Comparison of ENCODE assay signal across 8 cellular contexts in the genomic region with DNA sequence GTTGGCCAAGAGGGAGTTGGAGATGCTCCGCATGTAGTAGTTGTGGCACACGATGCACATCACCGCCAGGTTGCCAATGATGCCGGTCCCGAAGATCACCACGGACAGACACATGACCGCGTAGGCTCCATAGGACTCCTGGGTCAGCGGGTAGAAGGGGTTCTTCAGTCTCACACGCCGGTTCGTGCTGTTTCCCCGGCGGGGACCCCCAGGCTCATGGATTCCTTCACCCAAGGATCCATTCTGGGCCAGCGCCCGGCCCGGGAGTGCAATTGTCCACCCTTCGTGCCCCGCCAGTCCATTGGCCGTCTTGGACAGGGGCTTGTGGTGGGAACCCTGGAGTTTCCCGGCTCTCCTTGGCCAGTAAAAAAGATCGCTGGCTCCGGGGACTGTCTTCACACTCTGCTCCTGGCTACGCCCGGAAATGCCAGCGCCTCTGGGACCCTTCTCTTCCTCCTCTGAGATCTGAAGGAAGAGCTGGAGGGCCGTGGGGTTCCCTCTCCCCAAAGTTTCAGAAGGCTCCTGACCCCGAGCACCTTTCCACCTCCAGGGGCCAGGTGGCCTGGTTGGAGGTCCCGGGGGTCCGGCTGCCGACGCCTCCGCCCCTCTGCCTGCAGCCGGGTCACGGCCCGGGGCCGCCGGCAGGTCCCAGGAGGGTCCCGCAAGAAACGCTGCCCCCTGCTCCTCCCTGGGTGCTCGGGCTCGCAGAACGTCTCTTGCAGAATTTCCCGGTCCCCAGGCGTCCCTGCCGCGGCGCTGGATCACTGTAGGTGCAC. TPM values are rescaled to one million over a fixed set of nuclear protein-coding genes. Genes with fewer than 3 reads are reported as not detected.
A peak's percentile ranks its signal among the peaks of the same experiment; 100 is the strongest.
DNase-seq lines count a peak whose midpoint lies in the region; ATAC-seq and TF ChIP-seq lines count a peak whose summit lies in the region.

No MANE protein-coding gene starts in this region.

- H4K5ac ChIP-seq in mesendoderm (ENCODE audit: low read length): no peak overlapping the region

- CTCF ChIA-PET in activated naive CD4-positive, alpha-beta T cell treated with anti-CD3 and anti-CD28 coated beads for 36 hours (lab: Charles Lee): no interaction called here

- H3K36me3 Mint-ChIP-seq in activated naive CD4-positive, alpha-beta T cell treated with anti-CD3 and anti-CD28 coated beads for 36 hours (ENCODE audit: low read depth): no peaks in the 10 kb centered on the region
- H3K36me3 Mint-ChIP-seq in chondrocyte (ENCODE audit: low read depth): peaks cover 1% of the 10 kb centered on the region

- TF ChIP-seq CTCF in chondrocyte (IDR thresholded peaks at IDR 0.05) (no peak), upper lobe of left lung (IDR thresholded peaks at IDR 0.05) (no peak)

- peaks cover 15% of the 10 kb centered on the region for H3K4me1 Mint-ChIP-seq in activated naive CD4-positive, alpha-beta T cell treated with anti-CD3 and anti-CD28 coated beads for 36 hours (ENCODE audit: low read depth)
- H3K4me1 Mint-ChIP-seq in chondrocyte (ENCODE audit: low read depth): peaks cover 20% of the 10 kb centered on the region

- no peak for DNase-seq in activated naive CD4-positive, alpha-beta T cell treated with anti-CD3 and anti-CD28 coated beads for 36 hours
- no peak for DNase-seq in activated naive CD4-positive, alpha-beta T cell treated with Interleukin-2 at 50 U/mL for 16 hours
- DNase-seq in chondrocyte (ENCODE audit: low spot score) (no peak), mesendoderm (no peak), upper lobe of left lung (peak in 1 of 2 donors; percentile 82), DMS114 treated with DMSO at 0.1 percent for 48 hours (lab: John Stamatoyannopoulos, UW; ENCODE audit: unreplicated experiment) (no peak)
- DNase-seq in stimulated activated naive CD4-positive, alpha-beta T cell treated with Interleukin-2 at 50 U/mL for 16 hours (lab: John Stamatoyannopoulos, UW): no peak

- no peak overlapping the region for H2BK5ac ChIP-seq in mesendoderm (ENCODE audit: low read length)

- H3K27me3 ChIP-seq in mesendoderm (ENCODE audit: insufficient read depth, low read length, poor library complexity): no peaks in the 10 kb centered on the region
- peaks cover 0 to 16% (median 13%) of the 10 kb centered on the region in 4 donors for H3K27me3 ChIP-seq in upper lobe of left lung

- H2BK120ac ChIP-seq in mesendoderm (ENCODE audit: low read depth, low read length): no peak overlapping the region

- H3K79me2 ChIP-seq in mesendoderm (ENCODE audit: control insufficient read depth, insufficient read depth, low read length): peaks cover 24% of the 10 kb centered on the region

- peak overlapping the region; percentile 76 for H3K4me2 ChIP-seq in mesendoderm (ENCODE audit: low read length)

- H3K27me3 Mint-ChIP-seq in activated naive CD4-positive, alpha-beta T cell treated with anti-CD3 and anti-CD28 coated beads for 36 hours (ENCODE audit: low read depth): peaks cover 58% of the 10 kb centered on the region
- peaks cover 2% of the 10 kb centered on the region for H3K27me3 Mint-ChIP-seq in chondrocyte (ENCODE audit: low read depth)

- TF ChIP-seq EP300 in upper lobe of left lung (IDR thresholded peaks at IDR 0.05): no peak

- no peak overlapping the region for H3K27ac Mint-ChIP-seq in activated naive CD4-positive, alpha-beta T cell treated with anti-CD3 and anti-CD28 coated beads for 36 hours
- no peak overlapping the region for H3K27ac Mint-ChIP-seq in chondrocyte (ENCODE audit: unreplicated experiment)

- H3K23ac ChIP-seq in mesendoderm (ENCODE audit: low read length): peak overlapping the region; percentile 7

- peak overlapping the region; percentile 94 for H3K56ac ChIP-seq in mesendoderm (ENCODE audit: low read length)

- H4K8ac ChIP-seq in mesendoderm (ENCODE audit: low read depth, low read length): no peak overlapping the region

- H3K36me3 ChIP-seq in mesendoderm (ENCODE audit: control insufficient read depth, insufficient read depth, low read length) (no peaks in the 10 kb centered on the region), upper lobe of left lung (no peaks in the 10 kb centered on the region)

- H3K79me1 ChIP-seq in mesendoderm (ENCODE audit: low read length): peaks cover 9% of the 10 kb centered on the region

- H3K4me3 ChIP-seq in mesendoderm (ENCODE audit: low read length) (peak overlapping the region; percentile 85), upper lobe of left lung (peak overlapping the region; percentile 5 to 62 (median 48))

- intact Hi-C loops in activated naive CD4-positive, alpha-beta T cell treated with anti-CD3 and anti-CD28 coated beads for 36 hours (cut with micrococcal nuclease): no loop called here

- H3K18ac ChIP-seq in mesendoderm (ENCODE audit: low read length): peak overlapping the region; percentile 44

- H3K4me3 Mint-ChIP-seq in activated naive CD4-positive, alpha-beta T cell treated with anti-CD3 and anti-CD28 coated beads for 36 hours: peak overlapping the region; percentile 72
- peak overlapping the region; percentile 79 for H3K4me3 Mint-ChIP-seq in chondrocyte (ENCODE audit: unreplicated experiment)

- peaks cover 0 to 2% (median 0%) of the 10 kb centered on the region in 4 donors for H3K9me3 ChIP-seq in upper lobe of left lung

- ATAC-seq in upper lobe of left lung (ENCODE audit: low FRiP score in 2 of 2): peak in 1 of 2 donors; percentile 39
- no peak for ATAC-seq in GM21737 (IDR thresholded peaks at IDR 0.05; ENCODE audit: unreplicated experiment)

- TF ChIP-seq POLR2A in upper lobe of left lung (IDR thresholded peaks at IDR 0.05): no peak

- no peaks in the 10 kb centered on the region for H3K9me3 Mint-ChIP-seq in activated naive CD4-positive, alpha-beta T cell treated with anti-CD3 and anti-CD28 coated beads for 36 hours
- peaks cover 3% of the 10 kb centered on the region for H3K9me3 Mint-ChIP-seq in chondrocyte (ENCODE audit: low read depth)

- H3K9ac ChIP-seq in mesendoderm (ENCODE audit: low read length): peak overlapping the region; percentile 93

- H2AK5ac ChIP-seq in mesendoderm (ENCODE audit: low read length): no peak overlapping the region

- H2BK15ac ChIP-seq in mesendoderm (replicated peaks; ENCODE audit: low read depth): no peak overlapping the region

- H3K4me1 ChIP-seq in mesendoderm (ENCODE audit: control insufficient read depth, low read depth, low read length) (no peaks in the 10 kb centered on the region), upper lobe of left lung (peaks cover 13 to 26% (median 17%) of the 10 kb centered on the region in 4 donors)

- peak overlapping the region; percentile 6 for H3K4ac ChIP-seq in mesendoderm (ENCODE audit: low read depth, low read length)

- peak overlapping the region; percentile 1 for H3K27ac ChIP-seq in mesendoderm (ENCODE audit: low read depth, low read length)
- H3K27ac ChIP-seq in upper lobe of left lung: no peak overlapping the region

- no CpG with 5 or more reads among the region's 48 CpGs for WGBS in mesendoderm (ENCODE audit: extremely low coverage, insufficient coverage, low lambda C conversion rate)
- WGBS in upper lobe of left lung, 2 donors: 8 to 15% methylated on average over 17 to 45 of the region's 48 CpGs

RNA-seq across cellular contexts. Expression of gene GPR37, which starts 1.3 kb away (rescaled TPM):
- total RNA-seq in activated naive CD4-positive, alpha-beta T cell treated with anti-CD3 and anti-CD28 coated beads for 36 hours: not detected
- total RNA-seq in chondrocyte (1.6 to 3.2 TPM (median 2.2 TPM) in 3 replicates), upper lobe of left lung (1 to 10 TPM in 3 of 6 donors, under 1 TPM in 3; 0.15 to 2.8 (median 0.98) TPM)
- 29.5 TPM for polyA plus RNA-seq in mesendoderm (2013, experiment 1 of 2)
- 27.7 TPM for polyA plus RNA-seq in mesendoderm (2013, experiment 2 of 2)
